Comparison of ENCODE assay signal across 30 cellular contexts in the genomic region with DNA sequence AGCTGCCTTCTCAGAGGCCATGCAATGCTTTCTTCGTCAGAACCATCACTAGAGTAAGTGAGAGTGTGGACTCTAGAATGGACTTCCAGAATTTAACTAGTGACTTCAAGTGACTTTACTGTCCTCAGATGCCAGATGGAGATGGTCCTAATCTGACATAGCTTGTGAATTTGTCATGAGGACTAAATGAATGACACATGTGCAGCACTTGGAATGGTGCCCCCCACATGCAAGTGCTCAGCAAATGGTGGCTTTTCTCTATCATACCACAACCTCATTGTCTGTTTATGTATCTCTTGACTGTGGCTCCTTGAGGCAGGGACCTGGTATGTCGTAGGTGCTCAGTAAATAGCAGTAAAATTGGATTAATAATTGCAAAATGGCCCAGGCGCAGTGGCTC.
"Had no signal": no experiment of that assay in that cellular context is flagged by ENCODE, and none has a peak within 500 bp of the region (broad histone marks: within the 10 kb centered on the region; RNA-seq: fewer than 3 reads in every experiment).

No MANE protein-coding gene starts in this region.

- H3K27ac ChIP-seq: adrenal gland, body of pancreas, colonic mucosa, gastroesophageal sphincter, heart right ventricle had no signal

- ATAC-seq: activated CD4-positive, alpha-beta T cell treated with anti-CD3 and anti-CD28 coated beads for 36 hours; activated CD8-positive, alpha-beta memory T cell treated with anti-CD3 and anti-CD28 coated beads, Interleukin-2, amount 10 ng/mL, durations not matched to agents 7 days and 5 days; activated CD8-positive, alpha-beta T cell treated with anti-CD3 and anti-CD28 coated beads, Interleukin-2, amount 10 ng/mL, durations not matched to agents 7 days and 5 days; activated naive CD8-positive, alpha-beta T cell treated with anti-CD3 and anti-CD28 coated beads, Interleukin-2, amount 50 U/mL, for 24 hours; activated T-cell treated with anti-CD3 and anti-CD28 coated beads, Interleukin-2, amount 50 U/mL, for 72 hours; body of pancreas; esophagus mucosa; gastroesophageal sphincter; heart right ventricle had no signal

- H3K36me3 ChIP-seq: adrenal gland, colonic mucosa, gastroesophageal sphincter, heart right ventricle had no signal

- DNase-seq: activated CD4-positive, alpha-beta memory T cell treated with anti-CD3 and anti-CD28 coated beads for 36 hours; activated CD4-positive, alpha-beta T cell treated with anti-CD3 and anti-CD28 coated beads for 36 hours; activated CD4-positive, alpha-beta T cell treated with anti-CD3 and anti-CD28 coated beads, Interleukin-2, amount 10 ng/mL, durations not matched to agents 24 days and 14 days; activated CD4-positive, CD25-positive, alpha-beta regulatory T cell; activated CD4-positive, CD25-positive, alpha-beta regulatory T cell treated with anti-CD3 and anti-CD28 coated beads, Interleukin-2, amount 50 U/mL, for 72 hours; activated CD8-positive, alpha-beta memory T cell treated with anti-CD3 and anti-CD28 coated beads, Interleukin-2, amount 10 ng/mL, durations not matched to agents 7 days and 5 days; activated CD8-positive, alpha-beta memory T cell treated with anti-CD3 and anti-CD28 coated beads, Interleukin-2, amount 50 U/mL, for 4 hours; activated CD8-positive, alpha-beta T cell treated with anti-CD3 and anti-CD28 coated beads, Interleukin-2, amount 10 ng/mL, durations not matched to agents 7 days and 5 days; activated effector memory CD4-positive, alpha-beta T cell treated with Interleukin-2 at 50 U/mL for 16 hours; activated gamma-delta T cell treated with Interleukin-2 at 50 U/mL for 16 hours; activated naive CD4-positive, alpha-beta T cell treated with Interleukin-2 at 50 U/mL for 16 hours; activated naive CD8-positive, alpha-beta T cell treated with anti-CD3 and anti-CD28 coated beads for 36 hours; activated naive CD8-positive, alpha-beta T cell treated with anti-CD3 and anti-CD28 coated beads, Interleukin-2, amount 50 U/mL, for 24 hours; activated T-cell treated with anti-CD3 and anti-CD28 coated beads, Interleukin-2, amount 50 U/mL, for 24 hours; activated T-cell treated with anti-CD3 and anti-CD28 coated beads, Interleukin-2, amount 50 U/mL, for 72 hours; adrenal gland; amygdala; aorta; body of pancreas; central memory CD4-positive, alpha-beta T cell; cerebellar nuclear complex; colonic mucosa; effector memory CD4-positive, alpha-beta T cell; endodermal cell; foreskin melanocyte; heart right ventricle; T-helper 2 cell had no signal

- H3K4me1 ChIP-seq: adrenal gland, body of pancreas, colonic mucosa, gastroesophageal sphincter, heart right ventricle had no signal

- H3K4me1 Mint-ChIP-seq: activated naive CD4-positive, alpha-beta T cell treated with anti-CD3 and anti-CD28 coated beads, Interleukin-2, amount 50 U/mL, for 24 hours had no signal

- H3K27me3 Mint-ChIP-seq: activated CD4-positive, alpha-beta memory T cell treated with anti-CD3 and anti-CD28 coated beads for 36 hours; activated CD4-positive, alpha-beta T cell treated with anti-CD3 and anti-CD28 coated beads for 36 hours; activated CD4-positive, alpha-beta T cell treated with anti-CD3 and anti-CD28 coated beads, Interleukin-2, amount 10 ng/mL, durations not matched to agents 24 days and 14 days; activated CD8-positive, alpha-beta memory T cell treated with anti-CD3 and anti-CD28 coated beads, Interleukin-2, amount 10 ng/mL, durations not matched to agents 7 days and 5 days; activated naive CD4-positive, alpha-beta T cell treated with anti-CD3 and anti-CD28 coated beads, Interleukin-2, amount 50 U/mL, for 24 hours; activated naive CD8-positive, alpha-beta T cell treated with anti-CD3 and anti-CD28 coated beads for 36 hours; activated naive CD8-positive, alpha-beta T cell treated with anti-CD3 and anti-CD28 coated beads, Interleukin-2, amount 50 U/mL, for 24 hours; activated T-cell treated with anti-CD3 and anti-CD28 coated beads, Interleukin-2, amount 50 U/mL, for 24 hours had no signal

- H3K27me3 ChIP-seq: adrenal gland, body of pancreas, colonic mucosa, gastroesophageal sphincter, heart right ventricle had no signal

- H3K4me3 Mint-ChIP-seq: activated CD4-positive, alpha-beta memory T cell treated with anti-CD3 and anti-CD28 coated beads for 36 hours; activated CD4-positive, alpha-beta T cell treated with anti-CD3 and anti-CD28 coated beads for 36 hours; activated CD4-positive, alpha-beta T cell treated with anti-CD3 and anti-CD28 coated beads, Interleukin-2, amount 10 ng/mL, durations not matched to agents 24 days and 14 days; activated CD8-positive, alpha-beta memory T cell treated with anti-CD3 and anti-CD28 coated beads, Interleukin-2, amount 10 ng/mL, durations not matched to agents 7 days and 5 days; activated CD8-positive, alpha-beta T cell treated with anti-CD3 and anti-CD28 coated beads, Interleukin-2, amount 10 ng/mL, durations not matched to agents 7 days and 5 days; activated naive CD4-positive, alpha-beta T cell treated with anti-CD3 and anti-CD28 coated beads, Interleukin-2, amount 50 U/mL, for 24 hours; activated naive CD8-positive, alpha-beta T cell treated with anti-CD3 and anti-CD28 coated beads for 36 hours; activated naive CD8-positive, alpha-beta T cell treated with anti-CD3 and anti-CD28 coated beads, Interleukin-2, amount 50 U/mL, for 24 hours; activated T-cell treated with anti-CD3 and anti-CD28 coated beads, Interleukin-2, amount 50 U/mL, for 24 hours; activated T-cell treated with anti-CD3 and anti-CD28 coated beads, Interleukin-2, amount 50 U/mL, for 72 hours; endodermal cell had no signal

- H3K4me3 ChIP-seq: adrenal gland, body of pancreas, colonic mucosa, gastroesophageal sphincter, heart right ventricle had no signal

- H3K9me3 ChIP-seq: adrenal gland, body of pancreas, colonic mucosa had no signal

- H3K27ac Mint-ChIP-seq: activated CD4-positive, alpha-beta memory T cell treated with anti-CD3 and anti-CD28 coated beads for 36 hours; activated CD4-positive, alpha-beta T cell treated with anti-CD3 and anti-CD28 coated beads for 36 hours; activated CD4-positive, alpha-beta T cell treated with anti-CD3 and anti-CD28 coated beads, Interleukin-2, amount 10 ng/mL, durations not matched to agents 24 days and 14 days; activated CD8-positive, alpha-beta memory T cell treated with anti-CD3 and anti-CD28 coated beads, Interleukin-2, amount 10 ng/mL, durations not matched to agents 7 days and 5 days; activated CD8-positive, alpha-beta T cell treated with anti-CD3 and anti-CD28 coated beads, Interleukin-2, amount 10 ng/mL, durations not matched to agents 7 days and 5 days; activated naive CD4-positive, alpha-beta T cell treated with anti-CD3 and anti-CD28 coated beads, Interleukin-2, amount 50 U/mL, for 24 hours; activated naive CD8-positive, alpha-beta T cell treated with anti-CD3 and anti-CD28 coated beads for 36 hours; activated naive CD8-positive, alpha-beta T cell treated with anti-CD3 and anti-CD28 coated beads, Interleukin-2, amount 50 U/mL, for 24 hours; activated T-cell treated with anti-CD3 and anti-CD28 coated beads, Interleukin-2, amount 50 U/mL, for 24 hours; activated T-cell treated with anti-CD3 and anti-CD28 coated beads, Interleukin-2, amount 50 U/mL, for 72 hours; endodermal cell had no signal

- H3K9me3 Mint-ChIP-seq: activated CD4-positive, alpha-beta T cell treated with anti-CD3 and anti-CD28 coated beads, Interleukin-2, amount 10 ng/mL, durations not matched to agents 24 days and 14 days; activated naive CD4-positive, alpha-beta T cell treated with anti-CD3 and anti-CD28 coated beads, Interleukin-2, amount 50 U/mL, for 24 hours; activated naive CD8-positive, alpha-beta T cell treated with anti-CD3 and anti-CD28 coated beads for 36 hours; activated naive CD8-positive, alpha-beta T cell treated with anti-CD3 and anti-CD28 coated beads, Interleukin-2, amount 50 U/mL, for 24 hours; activated T-cell treated with anti-CD3 and anti-CD28 coated beads, Interleukin-2, amount 50 U/mL, for 72 hours had no signal
